ENCODE assay signal across 8 cellular contexts in the genomic region with DNA sequence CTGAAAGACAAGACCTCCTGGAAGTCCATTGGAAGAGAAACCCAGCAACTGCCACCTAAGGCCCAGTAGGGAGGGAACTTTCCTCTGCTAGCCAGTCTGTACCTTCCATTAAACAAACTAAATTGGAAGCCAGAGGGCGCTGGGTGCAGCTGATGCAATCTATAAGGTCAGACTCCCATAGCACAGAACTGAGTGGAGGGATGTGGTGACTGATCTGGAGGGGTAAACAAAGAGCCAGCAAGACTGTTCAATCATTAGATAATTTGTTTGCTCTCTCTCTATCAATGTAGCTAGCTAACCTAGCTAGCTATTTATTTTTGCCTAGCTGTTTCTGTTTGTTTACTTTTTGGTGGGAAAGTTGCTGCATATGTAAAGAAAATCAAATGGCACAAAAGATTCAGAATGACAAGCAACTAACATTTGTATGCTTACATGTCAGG.
DNase-seq lines count a peak whose midpoint lies in the region; ATAC-seq and TF ChIP-seq lines count a peak whose summit lies in the region.

No MANE protein-coding gene starts in this region.

- no peak overlapping the region for H4K12ac ChIP-seq in trophoblast cell (ENCODE audit: low read depth, low read length)

- DNase-seq in CD4-positive, CD25-positive, alpha-beta regulatory T cell = peak in 2 of 3 donors; percentile 9 to 30
- DNase-seq in LHCN-M2 (ENCODE audit: low read depth) = peak; percentile 78
- peak; percentile 33 for DNase-seq in UCSD-AML1 (lab: John Stamatoyannopoulos, UW; ENCODE audit: unreplicated experiment)
- no peak for DNase-seq in epithelial cell of proximal tubule (ENCODE audit: low read depth)
- peak; percentile 57 to 58 for DNase-seq in trophoblast cell

- peak; percentile 64 for TF ChIP-seq CTCF in epithelial cell of proximal tubule (conservative IDR thresholded peaks at IDR 0.05; ENCODE audit: low read depth, low read length)

- no peak overlapping the region for H2AK5ac ChIP-seq in trophoblast cell (ENCODE audit: low read length)

- no peak overlapping the region for H3K4me3 Mint-ChIP-seq in CD4-positive, CD25-positive, alpha-beta regulatory T cell

- H2BK120ac ChIP-seq in trophoblast cell (ENCODE audit: insufficient read depth, low read length, poor library complexity) = no peak overlapping the region

- no peak overlapping the region for H3K27ac Mint-ChIP-seq in CD4-positive, CD25-positive, alpha-beta regulatory T cell

- no peak overlapping the region for H3K27ac ChIP-seq in CD4-positive, CD25-positive, alpha-beta regulatory T cell (ENCODE audit: insufficient read depth, low read length, poor library complexity, severe bottlenecking)
- no peak overlapping the region for H3K27ac ChIP-seq in trophoblast cell (ENCODE audit: low read depth, low read length)

- no peaks in the 10 kb centered on the region for H3K27me3 ChIP-seq in CD4-positive, CD25-positive, alpha-beta regulatory T cell (ENCODE audit: control insufficient read depth, insufficient read depth, low read length)
- no peaks in the 10 kb centered on the region for H3K27me3 ChIP-seq in trophoblast cell (ENCODE audit: insufficient read depth, low read length)

- H3K4me3 ChIP-seq in CD4-positive, CD25-positive, alpha-beta regulatory T cell (ENCODE audit: low read depth, low read length) = no peak overlapping the region
- H3K4me3 ChIP-seq in epithelial cell of proximal tubule (ENCODE audit: low read depth, low read length) = no peak overlapping the region
- H3K4me3 ChIP-seq in trophoblast cell (ENCODE audit: low read depth, low read length) = no peak overlapping the region

- H3K27me3 Mint-ChIP-seq in CD4-positive, CD25-positive, alpha-beta regulatory T cell = peaks cover 9% of the 10 kb centered on the region

- H4K91ac ChIP-seq in trophoblast cell (ENCODE audit: low read depth, low read length) = no peak overlapping the region

- no CpG with 5 or more reads among the region's 1 CpG for WGBS in trophoblast cell (ENCODE audit: extremely low coverage, insufficient coverage, insufficient read length)

- H3K36me3 ChIP-seq in CD4-positive, CD25-positive, alpha-beta regulatory T cell (ENCODE audit: control insufficient read depth, insufficient read depth, low read length) = no peaks in the 10 kb centered on the region
- no peaks in the 10 kb centered on the region for H3K36me3 ChIP-seq in trophoblast cell (ENCODE audit: control insufficient read depth in 1 of 2, insufficient read depth in 2 of 2, low read length in 2 of 2)

- H3K9me3 ChIP-seq in CD4-positive, CD25-positive, alpha-beta regulatory T cell (ENCODE audit: control insufficient read depth in 2 of 2, low read length in 2 of 2) = no peaks in the 10 kb centered on the region
- peaks cover 2% of the 10 kb centered on the region for H3K9me3 ChIP-seq in trophoblast cell (ENCODE audit: insufficient read depth, low read depth, low read length)

- H3K79me2 ChIP-seq in trophoblast cell (ENCODE audit: control insufficient read depth, insufficient read depth, low read length, poor library complexity) = no peaks in the 10 kb centered on the region

- no peak overlapping the region for H3K14ac ChIP-seq in trophoblast cell (ENCODE audit: low read length)

- no peaks in the 10 kb centered on the region for H3K36me3 Mint-ChIP-seq in CD4-positive, CD25-positive, alpha-beta regulatory T cell

- no peak overlapping the region for H3K18ac ChIP-seq in trophoblast cell (ENCODE audit: low read length)

- no peak overlapping the region for H2BK5ac ChIP-seq in trophoblast cell (ENCODE audit: low read depth, low read length, poor library complexity)

- no peak overlapping the region for H4K8ac ChIP-seq in trophoblast cell (ENCODE audit: low read depth, low read length)

- H3K9ac ChIP-seq in trophoblast cell (ENCODE audit: low read length) = no peak overlapping the region

- H3K9me3 Mint-ChIP-seq in CD4-positive, CD25-positive, alpha-beta regulatory T cell = no peaks in the 10 kb centered on the region

- no peak overlapping the region for H3K4ac ChIP-seq in trophoblast cell (ENCODE audit: low read depth, low read length)

- no peak overlapping the region for H3K4me2 ChIP-seq in trophoblast cell (ENCODE audit: low read length)

- H3K23ac ChIP-seq in trophoblast cell (ENCODE audit: low read length) = no peak overlapping the region

- H3K4me1 ChIP-seq in CD4-positive, CD25-positive, alpha-beta regulatory T cell (ENCODE audit: control insufficient read depth, insufficient read depth, low read length, poor library complexity, severe bottlenecking) = no peaks in the 10 kb centered on the region
- no peaks in the 10 kb centered on the region for H3K4me1 ChIP-seq in trophoblast cell (ENCODE audit: control insufficient read depth in 1 of 2, insufficient read depth in 2 of 2, low read length in 2 of 2)

- no peak overlapping the region for H2BK12ac ChIP-seq in trophoblast cell (ENCODE audit: low read length)

- H3K4me1 Mint-ChIP-seq in CD4-positive, CD25-positive, alpha-beta regulatory T cell = no peaks in the 10 kb centered on the region

- ATAC-seq in CD4-positive, CD25-positive, alpha-beta regulatory T cell (ENCODE audit: low read depth in 2 of 2) = peak in 1 of 2 donors; percentile 45
- ATAC-seq in GM19395 (IDR thresholded peaks at IDR 0.05; ENCODE audit: unreplicated experiment) (peak; percentile 66), GM18502 (IDR thresholded peaks at IDR 0.05; ENCODE audit: poor library complexity, unreplicated experiment) (no peak), GM19397 (IDR thresholded peaks at IDR 0.05; ENCODE audit: unreplicated experiment) (no peak)

- H3K79me1 ChIP-seq in trophoblast cell (ENCODE audit: low read length) = no peaks in the 10 kb centered on the region

- no peak overlapping the region for H2AFZ ChIP-seq in trophoblast cell (ENCODE audit: insufficient read depth, low read length, poor library complexity)
